1 cellular context compared by ENCODE assay signal in genomic region chr7:29328050-29328449, GRCh38.
A peak's percentile ranks its signal among the peaks of the same experiment; 100 is the strongest.
TF ChIP-seq lines count a peak whose summit lies in the region.

No MANE protein-coding gene starts in this region.

TF ChIP-seq in HepG2, 621 proteins besides CTCF, POLR2A, EP300 and RAD21 (continued from another document):
- TF ChIP-seq, protein P1, sequence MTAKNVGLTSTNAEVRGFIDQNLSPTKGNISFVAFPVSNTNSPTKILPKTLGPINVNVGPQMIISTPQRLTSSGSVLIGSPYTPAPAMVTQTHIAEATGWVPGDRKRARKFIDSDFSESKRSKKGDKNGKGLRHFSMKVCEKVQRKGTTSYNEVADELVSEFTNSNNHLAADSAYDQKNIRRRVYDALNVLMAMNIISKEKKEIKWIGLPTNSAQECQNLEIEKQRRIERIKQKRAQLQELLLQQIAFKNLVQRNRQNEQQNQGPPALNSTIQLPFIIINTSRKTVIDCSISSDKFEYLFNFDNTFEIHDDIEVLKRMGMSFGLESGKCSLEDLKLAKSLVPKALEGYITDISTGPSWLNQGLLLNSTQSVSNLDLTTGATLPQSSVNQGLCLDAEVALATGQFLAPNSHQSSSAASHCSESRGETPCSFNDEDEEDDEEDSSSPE (CRISPR knock-in tag; IDR thresholded peaks at IDR 0.05): no peak
- TF ChIP-seq ZFY (CRISPR knock-in tag; IDR thresholded peaks at IDR 0.05) (no peak), DRAP1 (CRISPR knock-in tag; IDR thresholded peaks at IDR 0.05) (no peak), SOX6 (IDR thresholded peaks at IDR 0.05) (no peak), SOX6 (CRISPR knock-in tag; IDR thresholded peaks at IDR 0.05) (peak; percentile 50; the same call in 1 of the 2 replicates), SP5 (CRISPR knock-in tag; IDR thresholded peaks at IDR 0.05; ENCODE audit: borderline replicate concordance, low read depth) (0 out of 2 replicates have a peak, but pooled peaks have one; percentile 13), GATAD2A (CRISPR knock-in tag; IDR thresholded peaks at IDR 0.05) (peak; percentile 64), CREM (IDR thresholded peaks at IDR 0.05) (peak; percentile 29; the same call in 1 of the 2 replicates), CREM (CRISPR knock-in tag; IDR thresholded peaks at IDR 0.05) (no peak), NCOA2 (CRISPR knock-in tag; IDR thresholded peaks at IDR 0.05) (peak; percentile 47; the same call in 1 of the 2 replicates), MBD4 (IDR thresholded peaks at IDR 0.05; ENCODE audit: borderline replicate concordance, low read length) (peak; percentile 42; the same call in 1 of the 2 replicates), ZNF20 (CRISPR knock-in tag; IDR thresholded peaks at IDR 0.05) (no peak), ZMYM4 (CRISPR knock-in tag; IDR thresholded peaks at IDR 0.05) (peak; percentile 41; the same call in 1 of the 2 replicates), NONO (IDR thresholded peaks at IDR 0.05) (no peak), NONO (CRISPR knock-in tag; conservative IDR thresholded peaks at IDR 0.05) (no peak), ATF3 (CRISPR knock-in tag; IDR thresholded peaks at IDR 0.05) (no peak), ZNF609 (CRISPR knock-in tag; IDR thresholded peaks at IDR 0.05; ENCODE audit: borderline replicate concordance) (0 out of 2 replicates have a peak, but pooled peaks have one; percentile 25), MIXL1 (CRISPR knock-in tag; IDR thresholded peaks at IDR 0.05) (peak; percentile 54; the same call in 1 of the 2 replicates), NR2F6 (IDR thresholded peaks at IDR 0.05) (no peak), NR2F6 (CRISPR knock-in tag; IDR thresholded peaks at IDR 0.05) (0 out of 2 replicates have a peak, but pooled peaks have one; percentile 16), ATAD3A (CRISPR knock-in tag; IDR thresholded peaks at IDR 0.05) (no peak), FOXA1 (IDR thresholded peaks at IDR 0.05) (no peak), FOXA1 (CRISPR knock-in tag; IDR thresholded peaks at IDR 0.05) (peak; percentile 60; the same call in 1 of the 2 replicates)
- TF ChIP-seq, protein P2, sequence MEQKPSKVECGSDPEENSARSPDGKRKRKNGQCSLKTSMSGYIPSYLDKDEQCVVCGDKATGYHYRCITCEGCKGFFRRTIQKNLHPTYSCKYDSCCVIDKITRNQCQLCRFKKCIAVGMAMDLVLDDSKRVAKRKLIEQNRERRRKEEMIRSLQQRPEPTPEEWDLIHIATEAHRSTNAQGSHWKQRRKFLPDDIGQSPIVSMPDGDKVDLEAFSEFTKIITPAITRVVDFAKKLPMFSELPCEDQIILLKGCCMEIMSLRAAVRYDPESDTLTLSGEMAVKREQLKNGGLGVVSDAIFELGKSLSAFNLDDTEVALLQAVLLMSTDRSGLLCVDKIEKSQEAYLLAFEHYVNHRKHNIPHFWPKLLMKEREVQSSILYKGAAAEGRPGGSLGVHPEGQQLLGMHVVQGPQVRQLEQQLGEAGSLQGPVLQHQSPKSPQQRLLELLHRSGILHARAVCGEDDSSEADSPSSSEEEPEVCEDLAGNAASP (CRISPR knock-in tag; IDR thresholded peaks at IDR 0.05; ENCODE audit: borderline replicate concordance): peak; percentile 39; the same call in 1 of the 2 replicates
- TF ChIP-seq, protein P3, sequence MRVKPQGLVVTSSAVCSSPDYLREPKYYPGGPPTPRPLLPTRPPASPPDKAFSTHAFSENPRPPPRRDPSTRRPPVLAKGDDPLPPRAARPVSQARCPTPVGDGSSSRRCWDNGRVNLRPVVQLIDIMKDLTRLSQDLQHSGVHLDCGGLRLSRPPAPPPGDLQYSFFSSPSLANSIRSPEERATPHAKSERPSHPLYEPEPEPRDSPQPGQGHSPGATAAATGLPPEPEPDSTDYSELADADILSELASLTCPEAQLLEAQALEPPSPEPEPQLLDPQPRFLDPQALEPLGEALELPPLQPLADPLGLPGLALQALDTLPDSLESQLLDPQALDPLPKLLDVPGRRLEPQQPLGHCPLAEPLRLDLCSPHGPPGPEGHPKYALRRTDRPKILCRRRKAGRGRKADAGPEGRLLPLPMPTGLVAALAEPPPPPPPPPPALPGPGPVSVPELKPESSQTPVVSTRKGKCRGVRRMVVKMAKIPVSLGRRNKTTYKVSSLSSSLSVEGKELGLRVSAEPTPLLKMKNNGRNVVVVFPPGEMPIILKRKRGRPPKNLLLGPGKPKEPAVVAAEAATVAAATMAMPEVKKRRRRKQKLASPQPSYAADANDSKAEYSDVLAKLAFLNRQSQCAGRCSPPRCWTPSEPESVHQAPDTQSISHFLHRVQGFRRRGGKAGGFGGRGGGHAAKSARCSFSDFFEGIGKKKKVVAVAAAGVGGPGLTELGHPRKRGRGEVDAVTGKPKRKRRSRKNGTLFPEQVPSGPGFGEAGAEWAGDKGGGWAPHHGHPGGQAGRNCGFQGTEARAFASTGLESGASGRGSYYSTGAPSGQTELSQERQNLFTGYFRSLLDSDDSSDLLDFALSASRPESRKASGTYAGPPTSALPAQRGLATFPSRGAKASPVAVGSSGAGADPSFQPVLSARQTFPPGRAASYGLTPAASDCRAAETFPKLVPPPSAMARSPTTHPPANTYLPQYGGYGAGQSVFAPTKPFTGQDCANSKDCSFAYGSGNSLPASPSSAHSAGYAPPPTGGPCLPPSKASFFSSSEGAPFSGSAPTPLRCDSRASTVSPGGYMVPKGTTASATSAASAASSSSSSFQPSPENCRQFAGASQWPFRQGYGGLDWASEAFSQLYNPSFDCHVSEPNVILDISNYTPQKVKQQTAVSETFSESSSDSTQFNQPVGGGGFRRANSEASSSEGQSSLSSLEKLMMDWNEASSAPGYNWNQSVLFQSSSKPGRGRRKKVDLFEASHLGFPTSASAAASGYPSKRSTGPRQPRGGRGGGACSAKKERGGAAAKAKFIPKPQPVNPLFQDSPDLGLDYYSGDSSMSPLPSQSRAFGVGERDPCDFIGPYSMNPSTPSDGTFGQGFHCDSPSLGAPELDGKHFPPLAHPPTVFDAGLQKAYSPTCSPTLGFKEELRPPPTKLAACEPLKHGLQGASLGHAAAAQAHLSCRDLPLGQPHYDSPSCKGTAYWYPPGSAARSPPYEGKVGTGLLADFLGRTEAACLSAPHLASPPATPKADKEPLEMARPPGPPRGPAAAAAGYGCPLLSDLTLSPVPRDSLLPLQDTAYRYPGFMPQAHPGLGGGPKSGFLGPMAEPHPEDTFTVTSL (CRISPR knock-in tag; IDR thresholded peaks at IDR 0.05; ENCODE audit: borderline replicate concordance): peak; percentile 45; the same call in 1 of the 2 replicates
TF ChIP-seq in HepG2: peak in this region for 40.
